Comparison of ENCODE assay signal across 8 cellular contexts in the genomic region with DNA sequence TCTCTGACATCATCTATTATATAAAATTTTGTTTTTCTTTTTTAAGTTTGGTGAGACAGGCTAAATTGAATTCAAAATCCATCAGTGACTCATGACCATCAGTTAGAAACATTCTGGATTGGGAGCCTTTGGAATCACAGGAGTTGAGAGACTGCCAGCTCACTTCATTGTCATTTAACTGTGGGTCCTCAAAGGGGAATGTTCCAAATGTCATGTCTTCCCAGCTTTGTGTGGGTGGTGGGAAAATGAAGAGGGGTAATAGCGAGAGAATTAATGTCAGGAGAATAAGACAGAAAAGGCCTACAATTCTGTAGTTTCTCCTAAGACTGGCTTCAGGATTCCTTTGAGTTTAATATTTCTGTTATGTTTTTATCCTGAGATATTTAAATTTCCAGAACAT.
"Had no signal": no experiment of that assay in that cellular context is flagged by ENCODE, and none has a peak within 500 bp of the region (broad histone marks: within the 10 kb centered on the region; RNA-seq: fewer than 3 reads in every experiment).

No MANE protein-coding gene starts in this region.

- H3K9me3 Mint-ChIP-seq: H9 had no signal

- H3K27ac Mint-ChIP-seq: H9, IgD-negative memory B cell had no signal

- H3K4me3 ChIP-seq: GM23248 had no signal

- FAIRE-seq: H1, H54, HTR-8/SVneo had no signal

- H3K27ac ChIP-seq: GM23248 had no signal

- H3K4me1 Mint-ChIP-seq: IgD-negative memory B cell had no signal

- H3K4me3 Mint-ChIP-seq: H9, IgD-negative memory B cell had no signal

- H2AFZ ChIP-seq: GM23248 had no signal

- H3K27me3 Mint-ChIP-seq: IgD-negative memory B cell had no signal

- DNase-seq: GM23248, H9, HCEC 1CT, KBM-7 had no signal

- H3K9ac ChIP-seq: GM23248 had no signal
